8 cellular contexts compared by ENCODE assay signal in the genomic region with DNA sequence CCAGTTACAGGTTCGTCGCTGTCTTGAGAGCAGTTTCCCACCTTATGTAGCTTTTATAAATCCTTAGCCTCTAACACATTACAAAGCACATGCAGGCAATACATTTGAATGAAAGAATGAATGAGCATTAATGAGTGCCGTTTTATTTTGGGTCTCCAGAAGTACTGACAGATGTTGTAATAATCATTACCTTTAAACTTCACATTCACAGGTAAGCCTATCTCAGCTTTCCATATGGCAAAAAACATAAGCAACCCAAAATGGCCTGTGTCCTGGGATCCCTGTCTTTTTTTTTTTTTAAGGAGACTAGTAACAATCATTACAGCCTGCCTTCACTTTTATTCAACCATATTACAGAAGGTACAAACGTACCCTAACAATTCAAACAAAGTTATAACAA. TPM values are rescaled to one million over a fixed set of nuclear protein-coding genes. Genes with fewer than 3 reads are reported as not detected.
"Had no signal": no experiment of that assay in that cellular context is flagged by ENCODE, and none has a peak within 500 bp of the region (broad histone marks: within the 10 kb centered on the region; RNA-seq: fewer than 3 reads in every experiment).

No MANE protein-coding gene starts in this region.

- ATAC-seq: HCT116 had no signal

- DNase-seq: GM23248, GOT3, H7, HFFc6 had no signal

- H3K4me1 ChIP-seq: HAP-1 had no signal

- H3K27ac ChIP-seq: GM23248, HL-60 had no signal

- H3K27ac Mint-ChIP-seq: HFFc6, IgD-negative memory B cell had no signal

- H3K9ac ChIP-seq: GM23248 had no signal

- H3K4me3 ChIP-seq: GM23248, HAP-1 had no signal

- H3K9me3 ChIP-seq: HAP-1 had no signal

- H2AFZ ChIP-seq: GM23248 had no signal

- H3K4me3 Mint-ChIP-seq: HFFc6, IgD-negative memory B cell had no signal

- H3K36me3 Mint-ChIP-seq: IgD-negative memory B cell had no signal

- H3K9me3 Mint-ChIP-seq: HFFc6 had no signal

- H3K4me1 Mint-ChIP-seq: IgD-negative memory B cell had no signal

- H3K36me3 ChIP-seq: HAP-1 had no signal

RNA-seq across cellular contexts. Expression of gene FERMT2, which starts 52.9 kb away (rescaled TPM):
- polyA plus RNA-seq: IgD-negative memory B cell had no signal
